In the genomic region with DNA sequence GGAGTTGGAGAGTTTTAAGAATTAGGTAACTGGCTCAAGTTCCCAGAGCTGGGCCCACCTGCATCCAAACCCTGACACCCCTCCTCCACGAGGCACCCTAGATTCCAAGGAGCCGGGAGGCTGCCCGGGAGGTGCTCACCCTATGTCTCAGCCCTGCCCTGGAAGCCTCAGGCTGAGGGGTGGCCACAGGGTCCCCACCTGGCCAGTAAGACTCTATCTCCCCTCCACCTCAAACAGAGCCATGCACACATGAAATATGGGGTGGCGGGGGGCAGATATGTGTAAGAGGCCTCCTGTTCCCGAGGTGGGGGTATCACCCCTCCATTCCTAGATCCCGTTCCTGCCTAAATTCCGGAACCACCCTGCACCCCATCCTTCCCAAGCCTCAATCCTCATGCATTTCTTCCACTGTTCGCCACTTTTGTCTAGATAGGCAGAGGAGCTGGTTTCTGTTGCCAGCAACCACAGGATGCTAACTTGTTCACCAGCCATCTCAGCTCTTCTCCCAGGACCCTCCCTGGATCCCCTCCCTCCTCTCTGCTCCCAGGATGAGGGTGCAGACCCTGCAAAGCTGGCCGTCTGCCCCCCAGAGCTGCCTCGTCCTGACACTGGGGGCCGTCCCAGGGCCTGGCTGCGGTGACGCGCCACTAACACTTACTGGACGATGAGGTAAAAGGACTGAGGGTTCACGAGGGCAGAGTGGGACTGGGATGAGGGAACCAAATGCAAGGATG, we compare ENCODE assay signal across 9 cellular contexts. TPM values are rescaled to one million over a fixed set of nuclear protein-coding genes. Genes with fewer than 3 reads are reported as not detected.
"Had no signal": no experiment of that assay in that cellular context is flagged by ENCODE, and none has a peak within 500 bp of the region (broad histone marks: within the 10 kb centered on the region; RNA-seq: fewer than 3 reads in every experiment).

No MANE protein-coding gene starts in this region.

- H3K4me3 ChIP-seq: pancreas had no signal

- H3K27ac Mint-ChIP-seq: activated T-helper 2 cell treated with anti-CD3 and anti-CD28 coated beads, Interferon-gamma antibody, Interleukin-2, Interleukin-4, amounts not matched to agents 10 μg/mL and 5 μg/mL and 100 μg/mL, durations not matched to agents 14 hours and 24 hours and 36 hours had no signal

- H3K4me1 ChIP-seq: pancreas had no signal

- H3K36me3 ChIP-seq: pancreas had no signal

- DNase-seq: activated CD4-positive, alpha-beta T cell treated with anti-CD3 and anti-CD28 coated beads, Interleukin-2, amount 50 U/mL, for 48 hours; activated CD4-positive, CD25-positive, alpha-beta regulatory T cell treated with anti-CD3 and anti-CD28 coated beads, Interleukin-2, amount 50 U/mL, for 72 hours; activated naive CD4-positive, alpha-beta T cell treated with anti-CD3 and anti-CD28 coated beads, Interleukin-2, amount 50 U/mL, for 16 hours; stimulated activated CD4-positive, alpha-beta T cell treated with anti-CD3 and anti-CD28 coated beads, Interleukin-15, amount 100 ng/mL, for 24 hours; stimulated activated CD4-positive, alpha-beta T cell treated with anti-CD3 and anti-CD28 coated beads, Interleukin-4, amount 100 ng/mL, for 1 hour; stimulated activated naive CD4-positive, alpha-beta T cell treated with Interleukin-2 at 50 U/mL for 16 hours; T-helper 9 cell had no signal

- H3K9me3 ChIP-seq: pancreas had no signal

- ATAC-seq: pancreas had no signal

- H3K27ac ChIP-seq: pancreas had no signal

- H3K27me3 ChIP-seq: pancreas had no signal

RNA-seq across cellular contexts. Expression of a gene that starts 44.1 kb away (rescaled TPM):
- total RNA-seq: activated T-helper 2 cell treated with anti-CD3 and anti-CD28 coated beads, Interferon-gamma antibody, Interleukin-2, Interleukin-4, amounts not matched to agents 10 μg/mL and 5 μg/mL and 100 μg/mL, durations not matched to agents 14 hours and 24 hours and 36 hours had no signal
